Comparison of ENCODE assay signal across 26 cellular contexts in genomic region chr15:60323322-60323721, GRCh38.
"Had no signal": no experiment of that assay in that cellular context is flagged by ENCODE, and none has a peak within 500 bp of the region (broad histone marks: within the 10 kb centered on the region; RNA-seq: fewer than 3 reads in every experiment).

No MANE protein-coding gene starts in this region.

- H3K9me3 Mint-ChIP-seq: mesothelial cell of epicardium; naive B cell; natural killer cell; stimulated activated naive B cell treated with anti-CD40 and anti-IgM and Interleukin-4, amounts not matched to agents 10 μg/mL and 1 μg/mL and 100 μg/mL, for 72 hours; type B pancreatic cell had no signal

- H3K4me3 Mint-ChIP-seq: mesothelial cell of epicardium; naive B cell; natural killer cell; stimulated activated naive B cell treated with anti-CD40 and anti-IgM and Interleukin-4, amounts not matched to agents 10 μg/mL and 1 μg/mL and 100 μg/mL, for 72 hours; type B pancreatic cell had no signal

- H3K36me3 ChIP-seq: left lung, right atrium auricular region, stomach, thoracic aorta, tibial nerve, uterus had no signal

- H3K36me3 Mint-ChIP-seq: mesothelial cell of epicardium; naive B cell; natural killer cell; stimulated activated naive B cell treated with anti-CD40 and anti-IgM and Interleukin-4, amounts not matched to agents 10 μg/mL and 1 μg/mL and 100 μg/mL, for 72 hours; type B pancreatic cell had no signal

- H3K4me1 ChIP-seq: left lung, parathyroid adenoma, right atrium auricular region, uterus had no signal

- H3K9me3 ChIP-seq: left lung, right atrium auricular region, stomach, thoracic aorta, tibial nerve, uterus had no signal

- H3K27ac Mint-ChIP-seq: mesothelial cell of epicardium; naive B cell; natural killer cell; progenitor cell of endocrine pancreas; stimulated activated naive B cell treated with anti-CD40 and anti-IgM and Interleukin-4, amounts not matched to agents 10 μg/mL and 1 μg/mL and 100 μg/mL, for 72 hours; type B pancreatic cell had no signal

- H3K4me3 ChIP-seq: left lung, lung, right atrium auricular region, skin epidermis, stomach, thoracic aorta, tibial nerve, uterus had no signal

- H3K27ac ChIP-seq: left lung, parathyroid adenoma, right atrium auricular region, skin epidermis, stomach, thoracic aorta, tibial nerve, uterus had no signal

- DNase-seq: hippocampal formation; kidney; left colon; left lung; mesendoderm; naive B cell; natural killer cell; nucleus accumbens; stimulated activated CD4-positive, alpha-beta T cell treated with anti-CD3 and anti-CD28 coated beads, Interleukin-12 subunit alpha, Interleukin-12 subunit beta, amount 100 ng/mL, for 4 hours; stimulated activated CD4-positive, alpha-beta T cell treated with anti-CD3 and anti-CD28 coated beads, Interleukin-15, amount 100 ng/mL, for 24 hours; stimulated activated CD4-positive, alpha-beta T cell treated with anti-CD3 and anti-CD28 coated beads, Interleukin-2, amount 100 ng/mL, for 24 hours; stimulated activated CD4-positive, alpha-beta T cell treated with anti-CD3 and anti-CD28 coated beads, Interleukin-4, amount 100 ng/mL, for 1 hour; stimulated activated naive B cell treated with anti-CD40 and anti-IgM and Interleukin-4, amounts not matched to agents 10 μg/mL and 1 μg/mL and 100 μg/mL, for 72 hours; stimulated activated naive CD8-positive, alpha-beta T cell treated with anti-CD3 and anti-CD28 coated beads, Interleukin-15, Interleukin-2, amounts not matched to agents 100 U/mL and 50 U/mL, for 24 hours; stomach; uterus had no signal

- ATAC-seq: left colon; left lung; natural killer cell; sciatic nerve; stimulated activated naive B cell treated with anti-CD40 and anti-IgM and Interleukin-4, amounts not matched to agents 10 μg/mL and 1 μg/mL and 100 μg/mL, for 72 hours; stimulated activated naive CD8-positive, alpha-beta T cell treated with anti-CD3 and anti-CD28 coated beads, Interleukin-15, Interleukin-2, amounts not matched to agents 100 U/mL and 50 U/mL, for 24 hours had no signal
